In the genomic region with DNA sequence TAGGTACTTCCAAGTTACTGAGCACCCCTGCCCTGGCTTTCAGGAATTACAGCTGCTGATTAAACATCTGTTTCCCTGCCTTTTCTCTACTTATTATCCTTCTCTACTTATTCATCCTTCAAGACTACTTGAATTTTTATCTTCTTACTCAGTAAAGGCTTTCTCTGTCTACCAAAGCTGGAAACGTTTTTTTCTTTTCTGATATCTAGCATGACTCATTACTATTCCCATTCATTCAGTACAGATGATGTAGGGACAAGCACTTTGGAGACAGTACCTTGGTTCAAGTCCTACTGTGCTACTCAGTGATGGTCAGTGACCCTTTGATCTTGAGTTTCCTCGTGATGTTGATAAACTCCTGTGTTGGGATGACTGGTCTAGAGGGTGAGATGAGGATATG, we compare ENCODE assay signal across 26 cellular contexts.
DNase-seq lines count a peak whose midpoint lies in the region; ATAC-seq and TF ChIP-seq lines count a peak whose summit lies in the region.
"Had no signal": no experiment of that assay in that cellular context is flagged by ENCODE, and none has a peak within 500 bp of the region (broad histone marks: within the 10 kb centered on the region; RNA-seq: fewer than 3 reads in every experiment).

No MANE protein-coding gene starts in this region.

- H3K4me3 ChIP-seq in AG04450 (ENCODE audit: low read depth, low read length), result no peak overlapping the region
- no peak overlapping the region for H3K4me3 ChIP-seq in CD8-positive, alpha-beta memory T cell (ENCODE audit: low read length)
- H3K4me3 ChIP-seq in right cardiac atrium (ENCODE audit: low read length), result no peak overlapping the region
- H3K4me3 ChIP-seq: A549, breast epithelium, dorsolateral prefrontal cortex, hepatocyte, transverse colon had no signal

- H3K36me3 ChIP-seq in CD8-positive, alpha-beta memory T cell (ENCODE audit: insufficient read depth, low read length), result no peaks in the 10 kb centered on the region
- H3K36me3 ChIP-seq: breast epithelium, transverse colon had no signal

- peak; percentile 7 for DNase-seq in AG04450 (ENCODE audit: low read depth, low spot score)
- peak; percentile 86 for DNase-seq in HT1080 (ENCODE audit: low read depth)
- DNase-seq in astrocyte of the hippocampus (ENCODE audit: low read depth, low spot score), result peak; percentile 34
- peak; percentile 19 for DNase-seq in foreskin melanocyte
- no peak for DNase-seq in CD8-positive, alpha-beta memory T cell
- DNase-seq in stimulated activated CD8-positive, alpha-beta memory T cell treated with anti-CD3 and anti-CD28 coated beads, Interleukin-4, amount 100 ng/mL, for 48 hours, result no peak
- no peak for DNase-seq in osteocyte (ENCODE audit: extremely low spot score, unreplicated experiment)
- DNase-seq in right cardiac atrium, result no peak
- DNase-seq: activated CD4-positive, alpha-beta memory T cell treated with anti-CD3 and anti-CD28 coated beads, Interleukin-2, amount 10 ng/mL, durations not matched to agents 7 days and 5 days; activated T-cell treated with anti-CD3 and anti-CD28 coated beads, Interleukin-2, amount 50 U/mL, for 48 hours; CD4-positive, alpha-beta T cell; DMS79; dorsolateral prefrontal cortex; NCI-H1694 treated with DMSO at 0.1 percent for 48 hours; SHP77; stimulated activated CD4-positive, alpha-beta T cell treated with anti-CD3 and anti-CD28 coated beads, Interleukin-12 subunit alpha, Interleukin-12 subunit beta, amount 100 ng/mL, for 4 hours; stimulated activated naive B cell treated with anti-CD40 and anti-IgM and Interleukin-4, amounts not matched to agents 10 μg/mL and 1 μg/mL and 100 μg/mL, for 72 hours; transverse colon had no signal

- no peak overlapping the region for H3K4me3 Mint-ChIP-seq in CD8-positive, alpha-beta memory T cell
- H3K4me3 Mint-ChIP-seq in osteocyte (ENCODE audit: unreplicated experiment), result no peak overlapping the region
- H3K4me3 Mint-ChIP-seq: activated CD4-positive, alpha-beta memory T cell treated with anti-CD3 and anti-CD28 coated beads, Interleukin-2, amount 10 ng/mL, durations not matched to agents 7 days and 5 days; activated naive CD8-positive, alpha-beta T cell; CD4-positive, alpha-beta T cell; IgD-negative memory B cell; mesothelial cell of epicardium; nephron; stimulated activated naive B cell treated with anti-CD40 and anti-IgM and Interleukin-4, amounts not matched to agents 10 μg/mL and 1 μg/mL and 100 μg/mL, for 72 hours; WTC11 had no signal

- H3K4me1 Mint-ChIP-seq in CD8-positive, alpha-beta memory T cell, result no peaks in the 10 kb centered on the region
- peaks cover 17% of the 10 kb centered on the region for H3K4me1 Mint-ChIP-seq in osteocyte (ENCODE audit: unreplicated experiment)
- H3K4me1 Mint-ChIP-seq: activated CD4-positive, alpha-beta memory T cell treated with anti-CD3 and anti-CD28 coated beads, Interleukin-2, amount 10 ng/mL, durations not matched to agents 7 days and 5 days; IgD-negative memory B cell; stimulated activated naive B cell treated with anti-CD40 and anti-IgM and Interleukin-4, amounts not matched to agents 10 μg/mL and 1 μg/mL and 100 μg/mL, for 72 hours; WTC11 had no signal

- no peak overlapping the region for H3K27ac Mint-ChIP-seq in CD8-positive, alpha-beta memory T cell
- H3K27ac Mint-ChIP-seq in osteocyte (ENCODE audit: unreplicated experiment), result no peak overlapping the region
- H3K27ac Mint-ChIP-seq: activated CD4-positive, alpha-beta memory T cell treated with anti-CD3 and anti-CD28 coated beads, Interleukin-2, amount 10 ng/mL, durations not matched to agents 7 days and 5 days; activated naive CD8-positive, alpha-beta T cell; CD4-positive, alpha-beta T cell; IgD-negative memory B cell; mesothelial cell of epicardium; stimulated activated naive B cell treated with anti-CD40 and anti-IgM and Interleukin-4, amounts not matched to agents 10 μg/mL and 1 μg/mL and 100 μg/mL, for 72 hours; WTC11 had no signal

- peaks cover 0 to 1% of the 10 kb centered on the region in 2 donors for H3K27me3 Mint-ChIP-seq in CD8-positive, alpha-beta memory T cell
- H3K27me3 Mint-ChIP-seq in osteocyte (ENCODE audit: unreplicated experiment), result no peaks in the 10 kb centered on the region
- H3K27me3 Mint-ChIP-seq: activated CD4-positive, alpha-beta memory T cell treated with anti-CD3 and anti-CD28 coated beads, Interleukin-2, amount 10 ng/mL, durations not matched to agents 7 days and 5 days; activated naive CD8-positive, alpha-beta T cell; IgD-negative memory B cell; stimulated activated naive B cell treated with anti-CD40 and anti-IgM and Interleukin-4, amounts not matched to agents 10 μg/mL and 1 μg/mL and 100 μg/mL, for 72 hours had no signal

- H3K27ac ChIP-seq in AG04450 (ENCODE audit: low read depth, low read length), result no peak overlapping the region
- no peak overlapping the region for H3K27ac ChIP-seq in CD8-positive, alpha-beta memory T cell (ENCODE audit: low read depth, low read length)
- no peak overlapping the region for H3K27ac ChIP-seq in right cardiac atrium (ENCODE audit: low read length)
- H3K27ac ChIP-seq: A549, breast epithelium, dorsolateral prefrontal cortex, hepatocyte, transverse colon had no signal

- TF ChIP-seq CTCF in AG04450 (IDR thresholded peaks at IDR 0.05; ENCODE audit: low read depth, low read length) (no peak), osteocyte (IDR thresholded peaks at IDR 0.05) (no peak)

- no peaks in the 10 kb centered on the region for H3K9me3 ChIP-seq in AG04450 (ENCODE audit: control insufficient read depth, insufficient read depth, low read length)
- H3K9me3 ChIP-seq in CD8-positive, alpha-beta memory T cell (ENCODE audit: low read length), result no peaks in the 10 kb centered on the region
- H3K9me3 ChIP-seq in right cardiac atrium (ENCODE audit: control insufficient read depth, low read length), result no peaks in the 10 kb centered on the region
- H3K9me3 ChIP-seq: A549, breast epithelium, transverse colon had no signal

- H3K9me3 Mint-ChIP-seq in CD8-positive, alpha-beta memory T cell, result peaks cover 0 to 2% (median 0%) of the 10 kb centered on the region in 5 donors
- H3K9me3 Mint-ChIP-seq in osteocyte (ENCODE audit: unreplicated experiment), result peaks cover 8% of the 10 kb centered on the region
- H3K9me3 Mint-ChIP-seq: activated CD4-positive, alpha-beta memory T cell treated with anti-CD3 and anti-CD28 coated beads, Interleukin-2, amount 10 ng/mL, durations not matched to agents 7 days and 5 days; nephron had no signal

- intact Hi-C loops in right cardiac atrium (cut with DNase I), result no loop called here

- CTCF ChIA-PET in AG04450 (lab: Charles Lee), result no interaction called here
- CTCF ChIA-PET in CD8-positive, alpha-beta memory T cell (lab: Charles Lee), result no interaction called here

- no peaks in the 10 kb centered on the region for H3K36me3 Mint-ChIP-seq in CD8-positive, alpha-beta memory T cell
- no peaks in the 10 kb centered on the region for H3K36me3 Mint-ChIP-seq in osteocyte (ENCODE audit: unreplicated experiment)
- H3K36me3 Mint-ChIP-seq: activated naive CD8-positive, alpha-beta T cell; IgD-negative memory B cell; mesothelial cell of epicardium; stimulated activated naive B cell treated with anti-CD40 and anti-IgM and Interleukin-4, amounts not matched to agents 10 μg/mL and 1 μg/mL and 100 μg/mL, for 72 hours; WTC11 had no signal

- POLR2A ChIA-PET in AG04450 (lab: Yijun Ruan, JAX), result no interaction called here
- POLR2A ChIA-PET in CD8-positive, alpha-beta memory T cell (lab: Charles Lee), result no interaction called here

- H3K27me3 ChIP-seq in AG04450 (ENCODE audit: control insufficient read depth, insufficient read depth, low read length) (no peaks in the 10 kb centered on the region), right cardiac atrium (ENCODE audit: control insufficient read depth, insufficient read depth) (no peaks in the 10 kb centered on the region)
- H3K27me3 ChIP-seq in CD8-positive, alpha-beta memory T cell (ENCODE audit: insufficient read depth, low read length, poor library complexity, severe bottlenecking), result no peaks in the 10 kb centered on the region
- H3K27me3 ChIP-seq: breast epithelium, dorsolateral prefrontal cortex, hepatocyte, transverse colon had no signal

- no peaks in the 10 kb centered on the region for H3K4me1 ChIP-seq in CD8-positive, alpha-beta memory T cell (ENCODE audit: insufficient read depth, low read length)
- peaks cover 2% of the 10 kb centered on the region for H3K4me1 ChIP-seq in right cardiac atrium (ENCODE audit: control insufficient read depth, insufficient read depth, low read length)
- H3K4me1 ChIP-seq: breast epithelium, transverse colon had no signal

- WGBS in right cardiac atrium, result 38% methylated on average over 2 of the region's 2 CpGs

- no peak for ATAC-seq in right cardiac atrium
- ATAC-seq: A549; stimulated activated naive B cell treated with anti-CD40 and anti-IgM and Interleukin-4, amounts not matched to agents 10 μg/mL and 1 μg/mL and 100 μg/mL, for 72 hours; WTC11 had no signal

Comparison
In these comparisons a context has a peak if more than half of its experiments do, and no peak if none do; other contexts are left out.
1. DNase-seq: peak in AG04450 (single experiment), HT1080 (single experiment), astrocyte of the hippocampus (single experiment) and foreskin melanocyte (single experiment); none in CD8-positive, alpha-beta memory T cell (0 of 5), stimulated activated CD8-positive, alpha-beta memory T cell treated with anti-CD3 and anti-CD28 coated beads, Interleukin-4, amount 100 ng/mL, for 48 hours (single experiment), osteocyte (single experiment) and right cardiac atrium (0 of 3).